Comparison of ENCODE assay signal across 31 cellular contexts in the genomic region with DNA sequence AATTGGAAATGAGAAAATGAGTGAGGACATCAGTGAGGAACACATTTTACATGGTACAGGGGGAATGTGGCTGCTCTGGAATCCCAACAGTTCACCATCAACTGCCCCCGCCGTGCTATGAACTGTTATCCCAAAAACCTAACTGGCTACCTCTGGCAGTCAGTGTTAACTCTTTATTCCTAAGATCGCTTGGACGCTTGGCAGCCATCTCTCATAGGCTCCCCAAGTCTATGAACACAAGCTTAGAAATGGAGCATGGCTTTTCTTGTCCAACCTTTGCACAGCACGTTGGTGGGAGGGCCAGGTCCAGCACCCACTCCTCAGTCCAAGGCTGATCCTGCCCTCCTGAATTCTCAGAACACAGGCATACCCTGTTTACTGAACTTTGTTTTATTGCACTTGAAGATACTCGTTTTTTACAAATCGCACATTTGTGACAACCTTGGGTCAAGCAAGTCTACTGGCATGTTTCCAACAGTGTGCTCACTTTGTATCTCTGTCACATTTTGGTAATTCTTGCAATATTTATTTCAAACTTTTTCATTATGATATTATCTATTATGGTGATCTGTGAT.
"Had no signal": no experiment of that assay in that cellular context is flagged by ENCODE, and none has a peak within 500 bp of the region (broad histone marks: within the 10 kb centered on the region; RNA-seq: fewer than 3 reads in every experiment).

No MANE protein-coding gene starts in this region.

- H3K9me3 Mint-ChIP-seq: activated CD4-positive, alpha-beta memory T cell treated with anti-CD3 and anti-CD28 coated beads, Interleukin-2, amount 10 ng/mL, durations not matched to agents 7 days and 5 days; activated CD4-positive, alpha-beta T cell treated with anti-CD3 and anti-CD28 coated beads, Interleukin-2, amount 10 ng/mL, durations not matched to agents 24 days and 14 days; activated naive CD4-positive, alpha-beta T cell treated with anti-CD3 and anti-CD28 coated beads, Interleukin-2, amount 10 ng/mL, durations not matched to agents 7 days and 5 days; activated naive CD4-positive, alpha-beta T cell treated with anti-CD3 and anti-CD28 coated beads, Interleukin-2, amount 50 U/mL, for 72 hours; activated naive CD8-positive, alpha-beta T cell treated with anti-CD3 and anti-CD28 coated beads, Interleukin-2, amount 10 ng/mL, durations not matched to agents 7 days and 5 days; activated T-cell treated with anti-CD3 and anti-CD28 coated beads, Interleukin-2, amount 50 U/mL, for 24 hours; activated T-cell treated with anti-CD3 and anti-CD28 coated beads, Interleukin-2, amount 50 U/mL, for 72 hours; brain; effector memory CD8-positive, alpha-beta T cell had no signal

- H3K27me3 Mint-ChIP-seq: activated CD4-positive, alpha-beta T cell treated with anti-CD3 and anti-CD28 coated beads for 36 hours; activated naive CD8-positive, alpha-beta T cell treated with anti-CD3 and anti-CD28 coated beads, Interleukin-2, amount 10 ng/mL, durations not matched to agents 7 days and 5 days; activated T-cell treated with anti-CD3 and anti-CD28 coated beads, Interleukin-2, amount 50 U/mL, for 24 hours; brain had no signal

- DNase-seq: activated CD4-positive, alpha-beta memory T cell treated with anti-CD3 and anti-CD28 coated beads, Interleukin-2, amount 10 ng/mL, durations not matched to agents 7 days and 5 days; activated CD4-positive, alpha-beta T cell treated with anti-CD3 and anti-CD28 coated beads for 36 hours; activated CD4-positive, alpha-beta T cell treated with anti-CD3 and anti-CD28 coated beads, Interleukin-2, amount 10 ng/mL, durations not matched to agents 24 days and 14 days; activated CD4-positive, alpha-beta T cell treated with anti-CD3 and anti-CD28 coated beads, Interleukin-2, amount 50 U/mL, for 4 hours; activated CD4-positive, CD25-positive, alpha-beta regulatory T cell; activated CD4-positive, CD25-positive, alpha-beta regulatory T cell treated with anti-CD3 and anti-CD28 coated beads, Interleukin-2, amount 50 U/mL, for 72 hours; activated CD8-positive, alpha-beta memory T cell treated with anti-CD3 and anti-CD28 coated beads, Interleukin-2, amount 50 U/mL, for 48 hours; activated gamma-delta T cell; activated naive CD4-positive, alpha-beta T cell; activated naive CD4-positive, alpha-beta T cell treated with anti-CD3 and anti-CD28 coated beads, Interleukin-2, amount 10 ng/mL, durations not matched to agents 7 days and 5 days; activated naive CD8-positive, alpha-beta T cell treated with anti-CD3 and anti-CD28 coated beads, Interleukin-2, amount 10 ng/mL, durations not matched to agents 7 days and 5 days; activated T-cell treated with anti-CD3 and anti-CD28 coated beads for 4 hours; activated T-cell treated with anti-CD3 and anti-CD28 coated beads, Interleukin-2, amount 50 U/mL, for 24 hours; activated T-cell treated with anti-CD3 and anti-CD28 coated beads, Interleukin-2, amount 50 U/mL, for 72 hours; caudate nucleus; cortex of kidney; dermis blood vessel endothelial cell; effector CD4-positive, alpha-beta T cell; effector memory CD8-positive, alpha-beta T cell; erythroblast; foreskin keratinocyte; gastrocnemius medialis; glutamatergic neuron; heart left ventricle; T-helper 2 cell had no signal

- ATAC-seq: activated CD4-positive, alpha-beta T cell treated with anti-CD3 and anti-CD28 coated beads for 36 hours; activated naive CD4-positive, alpha-beta T cell treated with anti-CD3 and anti-CD28 coated beads, Interleukin-2, amount 50 U/mL, for 72 hours; activated T-cell treated with anti-CD3 and anti-CD28 coated beads, Interleukin-2, amount 50 U/mL, for 72 hours; effector memory CD8-positive, alpha-beta T cell; foreskin keratinocyte; gastrocnemius medialis; heart left ventricle had no signal

- H3K36me3 Mint-ChIP-seq: activated naive CD4-positive, alpha-beta T cell treated with anti-CD3 and anti-CD28 coated beads, Interleukin-2, amount 10 ng/mL, durations not matched to agents 7 days and 5 days; activated naive CD4-positive, alpha-beta T cell treated with anti-CD3 and anti-CD28 coated beads, Interleukin-2, amount 50 U/mL, for 72 hours; activated naive CD8-positive, alpha-beta T cell treated with anti-CD3 and anti-CD28 coated beads, Interleukin-2, amount 10 ng/mL, durations not matched to agents 7 days and 5 days had no signal

- H3K27me3 ChIP-seq: ascending aorta, breast epithelium, esophagus muscularis mucosa, foreskin keratinocyte, gastrocnemius medialis, heart left ventricle had no signal

- H3K27ac Mint-ChIP-seq: activated CD4-positive, alpha-beta memory T cell treated with anti-CD3 and anti-CD28 coated beads, Interleukin-2, amount 10 ng/mL, durations not matched to agents 7 days and 5 days; activated CD4-positive, alpha-beta T cell treated with anti-CD3 and anti-CD28 coated beads for 36 hours; activated CD4-positive, alpha-beta T cell treated with anti-CD3 and anti-CD28 coated beads, Interleukin-2, amount 10 ng/mL, durations not matched to agents 24 days and 14 days; activated naive CD4-positive, alpha-beta T cell treated with anti-CD3 and anti-CD28 coated beads, Interleukin-2, amount 10 ng/mL, durations not matched to agents 7 days and 5 days; activated naive CD4-positive, alpha-beta T cell treated with anti-CD3 and anti-CD28 coated beads, Interleukin-2, amount 50 U/mL, for 72 hours; activated naive CD8-positive, alpha-beta T cell treated with anti-CD3 and anti-CD28 coated beads, Interleukin-2, amount 10 ng/mL, durations not matched to agents 7 days and 5 days; activated T-cell treated with anti-CD3 and anti-CD28 coated beads, Interleukin-2, amount 50 U/mL, for 24 hours; activated T-cell treated with anti-CD3 and anti-CD28 coated beads, Interleukin-2, amount 50 U/mL, for 72 hours; effector memory CD8-positive, alpha-beta T cell had no signal

- H3K4me3 Mint-ChIP-seq: activated CD4-positive, alpha-beta memory T cell treated with anti-CD3 and anti-CD28 coated beads, Interleukin-2, amount 10 ng/mL, durations not matched to agents 7 days and 5 days; activated CD4-positive, alpha-beta T cell treated with anti-CD3 and anti-CD28 coated beads for 36 hours; activated CD4-positive, alpha-beta T cell treated with anti-CD3 and anti-CD28 coated beads, Interleukin-2, amount 10 ng/mL, durations not matched to agents 24 days and 14 days; activated naive CD4-positive, alpha-beta T cell treated with anti-CD3 and anti-CD28 coated beads, Interleukin-2, amount 10 ng/mL, durations not matched to agents 7 days and 5 days; activated naive CD8-positive, alpha-beta T cell treated with anti-CD3 and anti-CD28 coated beads, Interleukin-2, amount 10 ng/mL, durations not matched to agents 7 days and 5 days; activated T-cell treated with anti-CD3 and anti-CD28 coated beads, Interleukin-2, amount 50 U/mL, for 24 hours; activated T-cell treated with anti-CD3 and anti-CD28 coated beads, Interleukin-2, amount 50 U/mL, for 72 hours; brain; effector memory CD8-positive, alpha-beta T cell had no signal

- H3K4me1 Mint-ChIP-seq: activated CD4-positive, alpha-beta memory T cell treated with anti-CD3 and anti-CD28 coated beads, Interleukin-2, amount 10 ng/mL, durations not matched to agents 7 days and 5 days; activated naive CD4-positive, alpha-beta T cell treated with anti-CD3 and anti-CD28 coated beads, Interleukin-2, amount 10 ng/mL, durations not matched to agents 7 days and 5 days; activated naive CD8-positive, alpha-beta T cell treated with anti-CD3 and anti-CD28 coated beads, Interleukin-2, amount 10 ng/mL, durations not matched to agents 7 days and 5 days had no signal

- FAIRE-seq: colon had no signal

- H3K27ac ChIP-seq: ascending aorta, breast epithelium, esophagus muscularis mucosa, foreskin keratinocyte, gastrocnemius medialis, heart left ventricle had no signal

- H3K9me3 ChIP-seq: ascending aorta, breast epithelium, esophagus muscularis mucosa, gastrocnemius medialis, heart left ventricle had no signal

- H3K4me1 ChIP-seq: ascending aorta, breast epithelium, esophagus muscularis mucosa, gastrocnemius medialis, heart left ventricle had no signal

- H3K36me3 ChIP-seq: ascending aorta, breast epithelium, esophagus muscularis mucosa, gastrocnemius medialis had no signal

- H3K4me3 ChIP-seq: ascending aorta, breast epithelium, esophagus muscularis mucosa, gastrocnemius medialis, heart left ventricle had no signal
